ENCODE assay signal across 18 cellular contexts in genomic region chr10:127947206-127947605, GRCh38.
A peak's percentile ranks its signal among the peaks of the same experiment; 100 is the strongest.
DNase-seq lines count a peak whose midpoint lies in the region; TF ChIP-seq lines count a peak whose summit lies in the region.
"Had no signal": no experiment of that assay in that cellular context is flagged by ENCODE, and none has a peak within 500 bp of the region (broad histone marks: within the 10 kb centered on the region; RNA-seq: fewer than 3 reads in every experiment).

No MANE protein-coding gene starts in this region.

- no peak for TF ChIP-seq POLR2A in NB4 (IDR thresholded peaks at IDR 0.05; ENCODE audit: extremely low read depth, insufficient read length)

- H3K4me3 ChIP-seq in HL-60 (replicated peaks; ENCODE audit: insufficient read depth, low read length) (no peak overlapping the region), NB4 (ENCODE audit: low read depth, low read length) (no peak overlapping the region)
- H3K4me3 ChIP-seq: A549, HAP-1, SJSA1 had no signal

- no peaks in the 10 kb centered on the region for H3K27me3 ChIP-seq in HL-60 (ENCODE audit: insufficient read depth, poor library complexity, severe bottlenecking)
- H3K27me3 ChIP-seq: SJSA1 had no signal

- TF ChIP-seq CTCF in HL-60 (IDR thresholded peaks at IDR 0.05; ENCODE audit: insufficient read depth, low read length) (no peak), NB4 (IDR thresholded peaks at IDR 0.05; ENCODE audit: low read depth, low read length) (no peak)

- no peak overlapping the region for H3K27ac ChIP-seq in HL-60 (replicated peaks)
- H3K27ac ChIP-seq: A549, SJSA1 had no signal

- peak; percentile 49 to 52 for DNase-seq in HL-60 (ENCODE audit: low read depth in 1 of 2, low spot score in 1 of 2)
- DNase-seq in NB4 (ENCODE audit: low read depth): peak; percentile 66
- peak; percentile 55 for DNase-seq in SKM-1 treated with dmso at 0.1 percent for 144 hours (lab: John Stamatoyannopoulos, UW; ENCODE audit: unreplicated experiment)
- DNase-seq in iris pigment epithelial cell (ENCODE audit: low read depth): peak; percentile 23
- no peak for DNase-seq in NCI-H1105 (lab: John Stamatoyannopoulos, UW)
- no peak for DNase-seq in superior temporal gyrus (ENCODE audit: extremely low spot score)
- no peak for DNase-seq in epidermal melanocyte (ENCODE audit: insufficient read length, low spot score)
- DNase-seq: CD4-positive, alpha-beta T cell; EL; NCI-H1436; NCI-H2029; NCI-H2171; NCI-H446 treated with DMSO at 0.1 percent for 48 hours; PC-3; RPMI8226 had no signal

Comparison
In these comparisons a context has a peak if more than half of its experiments do, and no peak if none do; other contexts are left out.
1. DNase-seq: peak in HL-60 (2 of 2), NB4 (single experiment), SKM-1 treated with dmso at 0.1 percent for 144 hours (single experiment) and iris pigment epithelial cell (single experiment); none in NCI-H1105 (single experiment), superior temporal gyrus (single experiment) and epidermal melanocyte (single experiment).